Comparison of ENCODE assay signal across 20 cellular contexts in the genomic region with DNA sequence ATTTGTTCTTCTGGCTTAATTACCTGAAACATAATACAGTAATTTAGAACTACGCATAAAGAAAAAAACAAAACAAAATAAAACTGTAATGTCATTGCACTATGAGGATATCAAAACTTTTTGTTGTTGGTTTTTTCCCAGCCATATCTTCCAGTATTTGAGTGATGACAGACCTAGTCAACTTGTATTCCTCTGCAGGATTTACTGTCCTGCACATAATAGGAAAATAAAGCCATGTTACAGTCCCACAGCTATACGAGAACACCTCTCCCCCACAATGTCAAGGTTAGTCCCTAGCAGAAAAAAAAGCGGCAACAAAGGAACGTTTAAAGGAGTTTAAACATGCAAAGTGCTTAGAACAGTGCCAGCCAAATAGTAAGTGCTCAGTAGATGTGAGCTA.
"Had no signal": no experiment of that assay in that cellular context is flagged by ENCODE, and none has a peak within 500 bp of the region (broad histone marks: within the 10 kb centered on the region; RNA-seq: fewer than 3 reads in every experiment).

No MANE protein-coding gene starts in this region.

- H3K27ac Mint-ChIP-seq: endodermal cell; naive thymus-derived CD8-positive, alpha-beta T cell; stimulated activated naive B cell treated with anti-CD40 and anti-IgM and Interleukin-4, amounts not matched to agents 10 μg/mL and 1 μg/mL and 100 μg/mL, for 72 hours had no signal

- H3K4me3 ChIP-seq: colonic mucosa, hepatocyte, spleen, stomach had no signal

- H3K27me3 ChIP-seq: colonic mucosa, foreskin keratinocyte, hepatocyte, spleen, stomach had no signal

- H3K36me3 ChIP-seq: colonic mucosa had no signal

- DNase-seq: colonic mucosa; effector CD4-positive, alpha-beta T cell; endodermal cell; erythroblast; foreskin keratinocyte; kidney; left cardiac atrium; naive thymus-derived CD8-positive, alpha-beta T cell; posterior cingulate gyrus; spleen; stimulated activated CD4-positive, alpha-beta T cell treated with anti-CD3 and anti-CD28 coated beads, Interleukin-15, amount 100 ng/mL, for 24 hours; stimulated activated CD4-positive, alpha-beta T cell treated with anti-CD3 and anti-CD28 coated beads, Interleukin-1b, Interleukin-23, amount 100 ng/mL, for 48 hours; stimulated activated CD4-positive, alpha-beta T cell treated with anti-CD3 and anti-CD28 coated beads, Interleukin-4, amount 100 ng/mL, for 24 hours; stimulated activated naive B cell treated with anti-CD40 and anti-IgM and Interleukin-4, amounts not matched to agents 10 μg/mL and 1 μg/mL and 100 μg/mL, for 72 hours; stomach; substantia nigra; trophoblast cell had no signal

- H3K27me3 Mint-ChIP-seq: naive thymus-derived CD8-positive, alpha-beta T cell; stimulated activated naive B cell treated with anti-CD40 and anti-IgM and Interleukin-4, amounts not matched to agents 10 μg/mL and 1 μg/mL and 100 μg/mL, for 72 hours had no signal

- H3K27ac ChIP-seq: colonic mucosa, foreskin keratinocyte, hepatocyte, spleen, stomach had no signal

- H3K4me1 ChIP-seq: colonic mucosa had no signal

- H3K9me3 ChIP-seq: colonic mucosa, spleen, stomach had no signal

- H3K4me3 Mint-ChIP-seq: endodermal cell; neural crest cell; stimulated activated naive B cell treated with anti-CD40 and anti-IgM and Interleukin-4, amounts not matched to agents 10 μg/mL and 1 μg/mL and 100 μg/mL, for 72 hours had no signal

- H3K9me3 Mint-ChIP-seq: naive thymus-derived CD8-positive, alpha-beta T cell; neural crest cell had no signal

- ATAC-seq: foreskin keratinocyte; naive thymus-derived CD8-positive, alpha-beta T cell; sciatic nerve had no signal
